Comparison of ENCODE assay signal across 8 cellular contexts in the genomic region with DNA sequence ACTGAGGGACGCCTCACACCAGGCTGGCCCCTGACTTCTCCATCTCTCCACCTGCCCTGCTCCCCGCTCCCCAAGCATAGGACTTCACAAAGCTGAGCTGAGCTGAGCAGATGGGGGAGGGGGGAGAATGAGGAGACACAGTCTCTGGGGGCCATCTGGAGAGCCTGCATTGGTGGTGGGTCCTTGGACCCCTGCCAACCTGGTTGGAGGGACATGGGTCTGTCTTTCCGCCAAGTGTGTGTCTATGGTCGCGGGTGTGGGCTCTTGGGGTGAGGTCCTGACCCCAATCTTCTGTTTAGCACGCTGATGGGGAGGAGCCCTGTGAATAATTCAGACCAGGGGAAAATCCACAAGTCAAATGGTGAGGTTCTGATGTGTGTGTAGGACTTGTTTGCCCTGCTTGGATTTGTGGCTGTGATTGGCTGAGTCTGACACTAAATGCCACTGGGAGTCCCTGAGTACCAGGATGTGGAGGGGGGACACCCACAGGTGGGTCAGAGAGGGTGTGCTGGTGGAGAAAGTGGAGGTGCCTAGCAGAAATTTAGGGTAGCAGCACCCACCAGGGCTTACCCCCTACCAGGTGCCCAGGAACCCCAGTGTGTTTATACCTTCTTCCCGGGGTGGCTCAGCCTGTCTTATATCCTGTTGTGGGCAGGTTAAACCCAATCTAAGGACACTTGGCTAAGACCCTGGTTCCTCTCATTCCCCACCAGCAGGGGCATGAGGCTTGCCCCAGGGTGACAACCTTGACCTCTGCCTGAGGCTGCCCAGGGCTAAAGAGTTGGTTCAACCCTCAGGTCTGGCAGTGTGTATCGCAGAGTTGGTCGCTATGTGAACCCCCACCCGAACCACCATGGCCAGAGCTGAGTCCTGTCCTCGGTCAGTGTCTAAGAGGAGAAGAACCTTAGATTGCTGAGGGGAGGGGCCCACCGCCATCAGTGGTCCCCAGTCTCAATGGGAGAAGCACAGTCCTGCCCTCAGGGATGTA. TPM values are rescaled to one million over a fixed set of nuclear protein-coding genes. Genes with fewer than 3 reads are reported as not detected.
DNase-seq lines count a peak whose midpoint lies in the region; ATAC-seq and TF ChIP-seq lines count a peak whose summit lies in the region.

No MANE protein-coding gene starts in this region.

- dilution Hi-C loops in mammary epithelial cell (cut with HindIII; ENCODE audit: low sequenced_read_pairs) = no loop called here

- no peak overlapping the region for H3K4me2 ChIP-seq in mammary epithelial cell (ENCODE audit: insufficient read depth, low read depth, low read length)

- H3K4me1 Mint-ChIP-seq in activated T-cell treated with anti-CD3 and anti-CD28 coated beads, Interleukin-2, amount 50 U/mL, for 4 hours (ENCODE audit: low read depth) = peaks cover 73% of the 10 kb centered on the region

- H3K4me1 ChIP-seq in breast epithelium (peaks cover 4 to 6% of the 10 kb centered on the region in 2 donors), mammary epithelial cell (ENCODE audit: insufficient read depth, low read length) (peaks cover 42% of the 10 kb centered on the region), mononuclear cell (ENCODE audit: insufficient read depth, low read length) (peaks cover 74% of the 10 kb centered on the region), vagina (peaks cover 61% of the 10 kb centered on the region)

- H3K9me3 Mint-ChIP-seq in activated T-cell treated with anti-CD3 and anti-CD28 coated beads, Interleukin-2, amount 50 U/mL, for 4 hours = no peaks in the 10 kb centered on the region

- CTCF ChIA-PET in mammary epithelial cell (lab: Charles Lee; ENCODE audit: low non-redundant PET) = no interaction called here
- CTCF ChIA-PET in GM10248 (lab: Yijun Ruan, JAX) = interaction anchor here (1.2 to 10.2 kb wide), 3 partner anchors 10 to 89 kb away, joined by 3 to 309 read pairs (median 6); a partner anchor contains a TSS

- no peaks in the 10 kb centered on the region for H3K79me2 ChIP-seq in mammary epithelial cell (ENCODE audit: insufficient read depth, low read length)

- no peak for DNase-seq in breast epithelium (ENCODE audit: low spot score in 2 of 2)
- no peak for DNase-seq in mammary epithelial cell
- DNase-seq in activated T-cell treated with anti-CD3 and anti-CD28 coated beads, Interleukin-2, amount 50 U/mL, for 4 hours = peak; percentile 50
- no peak for DNase-seq in vagina (ENCODE audit: extremely low spot score in 2 of 2)
- DNase-seq in GM10248 (ENCODE audit: extremely low spot score) = no peak
- no peak for DNase-seq in AG08395 (ENCODE audit: low spot score)
- no peak for DNase-seq in GM19240 (ENCODE audit: insufficient read length, low spot score)

- in situ Hi-C loops in mammary epithelial cell (cut with MboI; ENCODE audit: low sequenced_read_pairs in 2 of 2) = loop anchor here (5.0 to 25.0 kb wide), 2 partner anchors 163 to 638 kb away; no protein-coding TSS in a partner anchor

- ATAC-seq in activated T-cell treated with anti-CD3 and anti-CD28 coated beads, Interleukin-2, amount 50 U/mL, for 4 hours = peak; percentile 53 to 55

- H3K27me3 ChIP-seq in breast epithelium = no peaks in the 10 kb centered on the region
- H3K27me3 ChIP-seq in mammary epithelial cell (ENCODE audit: insufficient read depth, low read length) = no peaks in the 10 kb centered on the region
- H3K27me3 ChIP-seq in mononuclear cell (ENCODE audit: insufficient read depth, low read length) = no peaks in the 10 kb centered on the region
- no peaks in the 10 kb centered on the region for H3K27me3 ChIP-seq in vagina

- BruUV-seq in mammary epithelial cell (replicated peaks; lab: Mats Ljungman, UMichigan) = no TSS peak

- POLR2A ChIA-PET in GM10248 (lab: Yijun Ruan, JAX) = no interaction called here

- H3K4me3 Mint-ChIP-seq in activated T-cell treated with anti-CD3 and anti-CD28 coated beads, Interleukin-2, amount 50 U/mL, for 4 hours = peak overlapping the region; percentile 96

- no peaks in the 10 kb centered on the region for H4K20me1 ChIP-seq in mammary epithelial cell (ENCODE audit: insufficient read depth, low read length)

- no peak for TF ChIP-seq POLR2A in breast epithelium (IDR thresholded peaks at IDR 0.05)
- no peak for TF ChIP-seq POLR2A in vagina (IDR thresholded peaks at IDR 0.05)

- no peak for TF ChIP-seq CTCF in breast epithelium (IDR thresholded peaks at IDR 0.05)
- TF ChIP-seq CTCF in mammary epithelial cell (conservative IDR thresholded peaks at IDR 0.05 in 1 of 2, IDR thresholded peaks at IDR 0.05 in 1 of 2; ENCODE audit: extremely low read depth in 1 of 2, insufficient read depth in 1 of 2, low read depth in 1 of 2, low read length in 2 of 2) = no peak
- no peak for TF ChIP-seq CTCF in vagina (IDR thresholded peaks at IDR 0.05)
- no peak for TF ChIP-seq CTCF in GM10248 (IDR thresholded peaks at IDR 0.05; ENCODE audit: control extremely low read depth, extremely low read depth, low read depth, missing control alignments)

- no peak overlapping the region for H3K9ac ChIP-seq in mammary epithelial cell (ENCODE audit: insufficient read depth, low read length)

- WGBS in mammary epithelial cell (ENCODE audit: low coverage, missing lambda C conversion rate) = 98% methylated on average over 8 of the region's 12 CpGs

- intact Hi-C loops in breast epithelium (cut with DNase I; ENCODE audit: low total_unique reads) = loop anchor here (5.0 kb wide), 1 partner anchor 163 kb away; no protein-coding TSS in a partner anchor
- intact Hi-C loops in mammary epithelial cell (cut with micrococcal nuclease) = no loop called here
- intact Hi-C loops in vagina (cut with DNase I) = loop anchor here (5.0 kb wide), 2 partner anchors 163 to 433 kb away; no protein-coding TSS in a partner anchor

- H3K9me3 ChIP-seq in breast epithelium (no peaks in the 10 kb centered on the region), mammary epithelial cell (replicated peaks; ENCODE audit: insufficient read depth, low read length) (no peaks in the 10 kb centered on the region), mononuclear cell (ENCODE audit: low read depth, low read length) (no peaks in the 10 kb centered on the region), vagina (no peaks in the 10 kb centered on the region)

- peak overlapping the region in 1 of 2 donors; percentile 94 for H3K27ac ChIP-seq in breast epithelium
- no peak overlapping the region for H3K27ac ChIP-seq in mammary epithelial cell (ENCODE audit: insufficient read depth, low read depth, low read length)
- H3K27ac ChIP-seq in vagina = peak overlapping the region; percentile 85

- peak overlapping the region in 2 of 3 donors; percentile 70 to 94 for H3K4me3 ChIP-seq in breast epithelium
- no peak overlapping the region for H3K4me3 ChIP-seq in mammary epithelial cell (replicated peaks in 1 of 3; ENCODE audit: insufficient read depth in 1 of 3, low read depth in 2 of 3, low read length in 3 of 3)
- H3K4me3 ChIP-seq in mononuclear cell (ENCODE audit: low read length) = peak overlapping the region; percentile 96
- peak overlapping the region in 1 of 2 donors; percentile 53 for H3K4me3 ChIP-seq in vagina

- no peak overlapping the region for H2AFZ ChIP-seq in mammary epithelial cell (ENCODE audit: low read depth, low read length)

- H3K36me3 Mint-ChIP-seq in activated T-cell treated with anti-CD3 and anti-CD28 coated beads, Interleukin-2, amount 50 U/mL, for 4 hours (ENCODE audit: insufficient read depth) = peaks cover 2% of the 10 kb centered on the region

- no peaks in the 10 kb centered on the region for H3K27me3 Mint-ChIP-seq in activated T-cell treated with anti-CD3 and anti-CD28 coated beads, Interleukin-2, amount 50 U/mL, for 4 hours (ENCODE audit: low read depth)

- H3K36me3 ChIP-seq in breast epithelium (no peaks in the 10 kb centered on the region), mammary epithelial cell (ENCODE audit: insufficient read depth, low read length) (no peaks in the 10 kb centered on the region), vagina (no peaks in the 10 kb centered on the region)

RNA-seq across cellular contexts. Expression of a gene that starts 2.1 kb away (rescaled TPM):
- total RNA-seq in breast epithelium = 10 to 100 TPM in 2 of 3 donors, 1 to 10 TPM in 1; 9.2 to 31.2 (median 10.8) TPM
- total RNA-seq in mammary epithelial cell = 1 to 10 TPM; 1.5 to 3.5 TPM
- polyA plus RNA-seq in mammary epithelial cell = 2.0 TPM
- polyA minus RNA-seq in mammary epithelial cell = 8.4 TPM
- 100 to 1,000 TPM; 141 to 190 (median 158) TPM for total RNA-seq in activated T-cell treated with anti-CD3 and anti-CD28 coated beads, Interleukin-2, amount 50 U/mL, for 4 hours
- 202 TPM for total RNA-seq in mononuclear cell
- total RNA-seq in vagina = 22.1 TPM

RNA-seq across cellular contexts. Expression of a gene that starts 38.1 kb away (rescaled TPM):
- total RNA-seq in breast epithelium (under 1 TPM in 1 of 3 donors, not detected in 2; 0.44 TPM), mammary epithelial cell (under 1 TPM in 1 of 2 donors, not detected in 1; 0.21 TPM), mononuclear cell (0.10 TPM), vagina (not detected)
- not detected for polyA plus RNA-seq in mammary epithelial cell
- polyA minus RNA-seq in mammary epithelial cell = not detected
- under 1 TPM; 0.25 to 0.63 (median 0.27) TPM for total RNA-seq in activated T-cell treated with anti-CD3 and anti-CD28 coated beads, Interleukin-2, amount 50 U/mL, for 4 hours

Comparison
In these comparisons a context has a peak if more than half of its experiments do, and no peak if none do; other contexts are left out.
1. H3K4me3 ChIP-seq: peak in breast epithelium (2 of 3) and mononuclear cell (single experiment); none in mammary epithelial cell (0 of 3).